14 cellular contexts compared by ENCODE assay signal in the genomic region with DNA sequence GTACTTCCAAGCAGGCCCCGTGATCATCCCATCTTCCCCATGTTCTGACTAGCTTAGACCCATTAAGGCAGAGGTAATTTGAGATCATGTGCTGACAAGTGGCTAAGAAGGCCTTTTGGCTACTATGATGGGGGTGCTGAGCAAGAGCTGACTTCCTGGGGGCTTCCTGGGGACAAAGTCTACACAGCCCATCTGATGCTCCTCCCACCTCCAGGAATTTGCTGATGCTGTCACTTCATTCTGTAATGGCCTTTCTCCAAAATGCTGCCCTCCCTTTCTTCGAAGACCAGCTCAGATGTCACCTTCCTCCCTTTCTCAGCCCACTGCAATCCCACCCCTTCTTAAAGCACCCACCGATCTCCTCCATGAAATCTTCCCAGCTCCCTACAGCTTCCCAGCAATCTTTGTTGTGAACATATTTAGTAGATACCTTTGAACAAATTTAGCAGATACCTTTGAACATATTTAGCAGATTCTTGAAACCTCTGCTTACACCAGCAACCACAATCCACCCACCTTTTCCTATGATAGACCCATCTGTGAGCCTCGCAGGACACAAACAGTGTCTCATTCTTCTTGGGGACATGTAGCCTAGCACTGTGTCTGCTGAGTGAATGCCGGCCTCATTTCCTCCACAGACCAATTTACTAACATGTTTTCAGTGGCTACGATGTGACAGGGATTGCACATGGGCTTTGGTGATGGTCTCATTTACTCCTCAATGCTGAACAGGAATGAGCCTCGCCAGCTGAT.
DNase-seq lines count a peak whose midpoint lies in the region; ATAC-seq lines count a peak whose summit lies in the region.
"Had no signal": no experiment of that assay in that cellular context is flagged by ENCODE, and none has a peak within 500 bp of the region (broad histone marks: within the 10 kb centered on the region; RNA-seq: fewer than 3 reads in every experiment).

No MANE protein-coding gene starts in this region.

- H3K4me3 ChIP-seq in HAP-1 = no peak overlapping the region
- H3K4me3 ChIP-seq: body of pancreas had no signal

- H3K27me3 ChIP-seq in HAP-1 (ENCODE audit: low read depth) = no peaks in the 10 kb centered on the region
- H3K27me3 ChIP-seq: body of pancreas had no signal

- ATAC-seq in GM18909 (IDR thresholded peaks at IDR 0.05; ENCODE audit: poor library complexity, unreplicated experiment) (peak; percentile 82), HG02588 (IDR thresholded peaks at IDR 0.05; ENCODE audit: unreplicated experiment) (peak; percentile 79), HG03439 (IDR thresholded peaks at IDR 0.05; ENCODE audit: unreplicated experiment) (peak; percentile 77)
- ATAC-seq: body of pancreas, HepG2 had no signal

- H3K9me3 ChIP-seq in HAP-1 = no peaks in the 10 kb centered on the region
- H3K9me3 ChIP-seq: body of pancreas had no signal

- H3K36me3 ChIP-seq in HAP-1 (replicated peaks) = no peaks in the 10 kb centered on the region

- in situ Hi-C loops in HAP-1 (cut with MboI; ENCODE audit: low sequenced_read_pairs) = no loop called here

- DNase-seq in DMS79 (lab: John Stamatoyannopoulos, UW) = peak; percentile 49
- DNase-seq in pons (ENCODE audit: low spot score) = no peak
- no peak for DNase-seq in HAP-1 (ENCODE audit: low spot score in 2 of 2)
- no peak for DNase-seq in COR-L47 (lab: John Stamatoyannopoulos, UW)
- no peak for DNase-seq in GM19238 (ENCODE audit: insufficient read length, low spot score)
- DNase-seq: activated CD4-positive, alpha-beta T cell treated with anti-CD3 and anti-CD28 coated beads, Interleukin-2, amount 50 U/mL, for 4 hours; body of pancreas; CD4-positive, alpha-beta memory T cell; GF-D8; NCI-H524 treated with DMSO at 0.1 percent for 48 hours had no signal

- H3K4me1 ChIP-seq in HAP-1 = no peaks in the 10 kb centered on the region
- H3K4me1 ChIP-seq: body of pancreas had no signal
